Comparison of ENCODE assay signal across 9 cellular contexts in genomic region chr3:38297947-38298711, GRCh38. TPM values are rescaled to one million over a fixed set of nuclear protein-coding genes. Genes with fewer than 3 reads are reported as not detected.
A peak's percentile ranks its signal among the peaks of the same experiment; 100 is the strongest.
DNase-seq lines count a peak whose midpoint lies in the region; TF ChIP-seq lines count a peak whose summit lies in the region.
"Had no signal": no experiment of that assay in that cellular context is flagged by ENCODE, and none has a peak within 500 bp of the region (broad histone marks: within the 10 kb centered on the region; RNA-seq: fewer than 3 reads in every experiment).

No MANE protein-coding gene starts in this region.

- peak; percentile 20 for DNase-seq in GM10248 (ENCODE audit: extremely low spot score)
- DNase-seq in colonic mucosa, result no peak
- no peak for DNase-seq in progenitor cell of endocrine pancreas (ENCODE audit: low spot score, unreplicated experiment)
- no peak for DNase-seq in OCI-M2 (lab: John Stamatoyannopoulos, UW; ENCODE audit: unreplicated experiment)
- DNase-seq in HK-2 (ENCODE audit: unreplicated experiment), result no peak
- no peak for DNase-seq in NCI-H345 treated with DMSO at 0.1 percent for 48 hours (lab: John Stamatoyannopoulos, UW; ENCODE audit: unreplicated experiment)
- DNase-seq: stimulated activated CD4-positive, alpha-beta T cell treated with anti-CD3 and anti-CD28 coated beads, Interleukin-15, amount 100 ng/mL, for 24 hours had no signal

- no peaks in the 10 kb centered on the region for H3K79me2 ChIP-seq in Loucy (ENCODE audit: insufficient read depth, low read length)

- H2AFZ ChIP-seq in Loucy (ENCODE audit: low read length), result no peak overlapping the region

- H3K36me3 ChIP-seq in Loucy (ENCODE audit: insufficient read depth, low read length) (no peaks in the 10 kb centered on the region), colonic mucosa (no peaks in the 10 kb centered on the region)
- H3K36me3 ChIP-seq: SJSA1 had no signal

- H3K27ac ChIP-seq in colonic mucosa, result no peak overlapping the region
- H3K27ac ChIP-seq: SJSA1 had no signal

- no peak overlapping the region for H3K9ac ChIP-seq in Loucy (ENCODE audit: low read depth, low read length, poor library complexity, severe bottlenecking)
- no peak overlapping the region for H3K9ac ChIP-seq in colonic mucosa (ENCODE audit: low read depth in 2 of 2, low read length in 2 of 2)

- no peaks in the 10 kb centered on the region for H3K9me2 ChIP-seq in Loucy (replicated peaks; ENCODE audit: low read depth, low read length)

- POLR2A ChIA-PET in GM10248 (lab: Yijun Ruan, JAX), result no interaction called here

- H3K4me3 ChIP-seq in Loucy (ENCODE audit: low read length, poor library complexity, severe bottlenecking) (no peak overlapping the region), colonic mucosa (no peak overlapping the region)
- H3K4me3 ChIP-seq: SJSA1 had no signal

- H3K27ac Mint-ChIP-seq in progenitor cell of endocrine pancreas, result no peak overlapping the region

- H3F3A ChIP-seq in Loucy (ENCODE audit: low read depth), result no peaks in the 10 kb centered on the region

- H3K27me3 ChIP-seq in Loucy (ENCODE audit: insufficient read depth, low read length, poor library complexity, severe bottlenecking) (no peaks in the 10 kb centered on the region), colonic mucosa (no peaks in the 10 kb centered on the region)
- H3K27me3 ChIP-seq: SJSA1 had no signal

- intact Hi-C loops in colonic mucosa (cut with DNase I), result no loop called here

- peaks cover 10% of the 10 kb centered on the region for H3K4me1 Mint-ChIP-seq in progenitor cell of endocrine pancreas (ENCODE audit: low read depth)

- H3K27me3 Mint-ChIP-seq in progenitor cell of endocrine pancreas, result no peaks in the 10 kb centered on the region

- H3K4me2 ChIP-seq in Loucy (ENCODE audit: low read depth, low read length, poor library complexity, severe bottlenecking), result no peak overlapping the region

- H3K36me3 Mint-ChIP-seq in progenitor cell of endocrine pancreas (ENCODE audit: insufficient read depth), result no peaks in the 10 kb centered on the region

- no peaks in the 10 kb centered on the region for H4K20me1 ChIP-seq in Loucy (ENCODE audit: insufficient read depth, low read length, poor library complexity, severe bottlenecking)

- CTCF ChIA-PET in GM10248 (lab: Yijun Ruan, JAX), result interaction anchor here (0.6 to 4.5 kb wide), 25 partner anchors 10 to 388 kb away, joined by 3 to 40 read pairs (median 5); partner anchors contain the start of genes ACAA1, MYD88, OXSR1 and SLC22A14

- H3K4me1 ChIP-seq in Loucy (ENCODE audit: insufficient read depth, low read length, poor library complexity, severe bottlenecking) (no peaks in the 10 kb centered on the region), colonic mucosa (no peaks in the 10 kb centered on the region)
- H3K4me1 ChIP-seq: SJSA1 had no signal

- H3K4me3 Mint-ChIP-seq in progenitor cell of endocrine pancreas (ENCODE audit: low read depth), result no peak overlapping the region

- TF ChIP-seq CTCF in GM10248 (IDR thresholded peaks at IDR 0.05; ENCODE audit: control extremely low read depth, extremely low read depth, low read depth, missing control alignments) (peak; percentile 38), Loucy (conservative IDR thresholded peaks at IDR 0.05; ENCODE audit: low read length) (peak; percentile 72), colonic mucosa (IDR thresholded peaks at IDR 0.05) (peak; percentile 33), progenitor cell of endocrine pancreas (IDR thresholded peaks at IDR 0.05; ENCODE audit: unreplicated experiment) (peak; percentile 42)

- peaks cover 3% of the 10 kb centered on the region for H3K9me3 Mint-ChIP-seq in progenitor cell of endocrine pancreas (ENCODE audit: low read depth)

- H3K9me3 ChIP-seq in Loucy (ENCODE audit: insufficient read depth, low read depth, low read length) (no peaks in the 10 kb centered on the region), colonic mucosa (no peaks in the 10 kb centered on the region)
- H3K9me3 ChIP-seq: SJSA1 had no signal

RNA-seq across cellular contexts. Expression of gene SLC22A14, which starts 16.0 kb away (rescaled TPM):
- under 1 TPM; 0.11 to 0.44 TPM for total RNA-seq in colonic mucosa
- 0.18 and 0.72 TPM in 2 replicates for total RNA-seq in progenitor cell of endocrine pancreas
- total RNA-seq: SJSA1 had no signal

RNA-seq across cellular contexts. Expression of gene SLC22A13, which starts 32.5 kb away (rescaled TPM):
- total RNA-seq in colonic mucosa (1 to 10 TPM in 1 of 2 donors, under 1 TPM in 1; 0.27 to 1.1 TPM), progenitor cell of endocrine pancreas (0.62 and 0.67 TPM in 2 replicates)
- total RNA-seq: SJSA1 had no signal

RNA-seq across cellular contexts. Expression of gene XYLB, which starts 48.5 kb away (rescaled TPM):
- total RNA-seq in colonic mucosa (10 to 100 TPM; 13.4 to 17.4 TPM), progenitor cell of endocrine pancreas (4.0 and 7.0 TPM in 2 replicates)
